Comparison of ENCODE assay signal across 13 cellular contexts in genomic region chr10:46516660-46517416, GRCh38. TPM values are rescaled to one million over a fixed set of nuclear protein-coding genes. Genes with fewer than 3 reads are reported as not detected.
DNase-seq lines count a peak whose midpoint lies in the region; TF ChIP-seq lines count a peak whose summit lies in the region.
"Had no signal": no experiment of that assay in that cellular context is flagged by ENCODE, and none has a peak within 500 bp of the region (broad histone marks: within the 10 kb centered on the region; RNA-seq: fewer than 3 reads in every experiment).

No MANE protein-coding gene starts in this region.

- no peak for TF ChIP-seq EP300 in transverse colon (IDR thresholded peaks at IDR 0.05; ENCODE audit: low read depth)

- H3K27me3 Mint-ChIP-seq in activated CD4-positive, alpha-beta memory T cell treated with anti-CD3 and anti-CD28 coated beads for 36 hours: peaks cover 3% of the 10 kb centered on the region
- H3K27me3 Mint-ChIP-seq in activated CD4-positive, alpha-beta memory T cell treated with anti-CD3 and anti-CD28 coated beads, Interleukin-2, amount 10 ng/mL, durations not matched to agents 7 days and 5 days: peaks cover 3% of the 10 kb centered on the region
- H3K27me3 Mint-ChIP-seq in glutamatergic neuron (ENCODE audit: unreplicated experiment): no peaks in the 10 kb centered on the region
- H3K27me3 Mint-ChIP-seq: stimulated activated naive CD8-positive, alpha-beta T cell treated with anti-CD3 and anti-CD28 coated beads, Interleukin-15, Interleukin-2, amounts not matched to agents 100 ng/mL and 50 ng/mL, for 24 hours had no signal

- H3K9me3 Mint-ChIP-seq in activated CD4-positive, alpha-beta memory T cell treated with anti-CD3 and anti-CD28 coated beads for 36 hours: no peaks in the 10 kb centered on the region
- H3K9me3 Mint-ChIP-seq in activated CD4-positive, alpha-beta memory T cell treated with anti-CD3 and anti-CD28 coated beads, Interleukin-2, amount 10 ng/mL, durations not matched to agents 7 days and 5 days: no peaks in the 10 kb centered on the region
- H3K9me3 Mint-ChIP-seq in glutamatergic neuron (ENCODE audit: unreplicated experiment): no peaks in the 10 kb centered on the region
- H3K9me3 Mint-ChIP-seq: stimulated activated naive CD8-positive, alpha-beta T cell treated with anti-CD3 and anti-CD28 coated beads, Interleukin-15, Interleukin-2, amounts not matched to agents 100 ng/mL and 50 ng/mL, for 24 hours had no signal

- no peak overlapping the region for H3K27ac ChIP-seq in transverse colon

- H3K27me3 ChIP-seq in transverse colon: no peaks in the 10 kb centered on the region

- peak; percentile 4 for DNase-seq in activated CD4-positive, alpha-beta memory T cell treated with anti-CD3 and anti-CD28 coated beads for 36 hours
- DNase-seq in activated CD4-positive, alpha-beta memory T cell treated with anti-CD3 and anti-CD28 coated beads, Interleukin-2, amount 10 ng/mL, durations not matched to agents 7 days and 5 days: no peak
- DNase-seq in glutamatergic neuron: peak; percentile 12
- peak; percentile 8 for DNase-seq in transverse colon
- DNase-seq in NCI-H2227 treated with DMSO at 0.1 percent for 48 hours (lab: John Stamatoyannopoulos, UW): no peak
- DNase-seq in NCI-H526 (lab: John Stamatoyannopoulos, UW): no peak
- no peak for DNase-seq in NCI-H1092 treated with DMSO at 0.1 percent for 48 hours (lab: John Stamatoyannopoulos, UW)
- DNase-seq: C1 segment of cervical spinal cord; NK-92 treated with Interleukin-12 subunit alpha and Interleukin-12 subunit beta, amount 100 ng/mL, for 24 hours had no signal

- peaks cover 0 to 4% (median 0%) of the 10 kb centered on the region in 4 donors for H3K4me1 ChIP-seq in transverse colon

- H3K4me3 ChIP-seq in WI38 (ENCODE audit: low read depth, low read length) (peak overlapping the region; percentile 20; the same call in 1 of the 2 replicates), transverse colon (no peak overlapping the region)

- H3K36me3 Mint-ChIP-seq in activated CD4-positive, alpha-beta memory T cell treated with anti-CD3 and anti-CD28 coated beads for 36 hours: no peaks in the 10 kb centered on the region
- H3K36me3 Mint-ChIP-seq in activated CD4-positive, alpha-beta memory T cell treated with anti-CD3 and anti-CD28 coated beads, Interleukin-2, amount 10 ng/mL, durations not matched to agents 7 days and 5 days (ENCODE audit: low read depth): no peaks in the 10 kb centered on the region
- H3K36me3 Mint-ChIP-seq in glutamatergic neuron (ENCODE audit: unreplicated experiment): no peaks in the 10 kb centered on the region

- CTCF ChIA-PET in activated CD4-positive, alpha-beta memory T cell treated with anti-CD3 and anti-CD28 coated beads for 36 hours (lab: Charles Lee): interaction anchor here (0.8 kb wide), 1 partner anchor 14 kb away, joined by 3 read pairs; no protein-coding TSS in a partner anchor
- CTCF ChIA-PET in activated CD4-positive, alpha-beta memory T cell treated with anti-CD3 and anti-CD28 coated beads, Interleukin-2, amount 10 ng/mL, durations not matched to agents 7 days and 5 days (lab: Charles Lee): interaction anchor here (1.1 to 1.2 kb wide), 2 partner anchors 14 to 28 kb away, joined by 4 to 5 read pairs; no protein-coding TSS in a partner anchor

- H3K9me3 ChIP-seq in transverse colon: no peaks in the 10 kb centered on the region

- POLR2A ChIA-PET in activated CD4-positive, alpha-beta memory T cell treated with anti-CD3 and anti-CD28 coated beads for 36 hours (lab: Charles Lee): no interaction called here
- POLR2A ChIA-PET in activated CD4-positive, alpha-beta memory T cell treated with anti-CD3 and anti-CD28 coated beads, Interleukin-2, amount 10 ng/mL, durations not matched to agents 7 days and 5 days (lab: Charles Lee): no interaction called here

- in situ Hi-C loops in transverse colon (cut with MboI; ENCODE audit: low pct_ligation_motif_present in 1 of 4, low pct_unique_long_range_greater_than_20kb in 1 of 4, low sequenced_read_pairs in 3 of 4): no loop called here

- no peak for TF ChIP-seq POLR2A in transverse colon (IDR thresholded peaks at IDR 0.05)

- H3K27ac Mint-ChIP-seq in activated CD4-positive, alpha-beta memory T cell treated with anti-CD3 and anti-CD28 coated beads for 36 hours: no peak overlapping the region
- no peak overlapping the region for H3K27ac Mint-ChIP-seq in activated CD4-positive, alpha-beta memory T cell treated with anti-CD3 and anti-CD28 coated beads, Interleukin-2, amount 10 ng/mL, durations not matched to agents 7 days and 5 days
- no peak overlapping the region for H3K27ac Mint-ChIP-seq in glutamatergic neuron (ENCODE audit: unreplicated experiment)
- H3K27ac Mint-ChIP-seq: stimulated activated naive CD8-positive, alpha-beta T cell treated with anti-CD3 and anti-CD28 coated beads, Interleukin-15, Interleukin-2, amounts not matched to agents 100 ng/mL and 50 ng/mL, for 24 hours had no signal

- TF ChIP-seq CTCF in WI38 (IDR thresholded peaks at IDR 0.05; ENCODE audit: low read depth, low read length): no peak
- no peak for TF ChIP-seq CTCF in glutamatergic neuron (IDR thresholded peaks at IDR 0.05; ENCODE audit: partially characterized antibody, unreplicated experiment)
- no peak for TF ChIP-seq CTCF in transverse colon (IDR thresholded peaks at IDR 0.05)

- H3K4me1 Mint-ChIP-seq in activated CD4-positive, alpha-beta memory T cell treated with anti-CD3 and anti-CD28 coated beads for 36 hours (ENCODE audit: low read depth): no peaks in the 10 kb centered on the region
- no peaks in the 10 kb centered on the region for H3K4me1 Mint-ChIP-seq in activated CD4-positive, alpha-beta memory T cell treated with anti-CD3 and anti-CD28 coated beads, Interleukin-2, amount 10 ng/mL, durations not matched to agents 7 days and 5 days
- peaks cover 3% of the 10 kb centered on the region for H3K4me1 Mint-ChIP-seq in glutamatergic neuron (ENCODE audit: low read depth, unreplicated experiment)

- H3K4me3 Mint-ChIP-seq in activated CD4-positive, alpha-beta memory T cell treated with anti-CD3 and anti-CD28 coated beads for 36 hours: no peak overlapping the region
- H3K4me3 Mint-ChIP-seq in activated CD4-positive, alpha-beta memory T cell treated with anti-CD3 and anti-CD28 coated beads, Interleukin-2, amount 10 ng/mL, durations not matched to agents 7 days and 5 days: no peak overlapping the region
- H3K4me3 Mint-ChIP-seq in glutamatergic neuron (ENCODE audit: unreplicated experiment): no peak overlapping the region
- H3K4me3 Mint-ChIP-seq: stimulated activated naive CD8-positive, alpha-beta T cell treated with anti-CD3 and anti-CD28 coated beads, Interleukin-15, Interleukin-2, amounts not matched to agents 100 ng/mL and 50 ng/mL, for 24 hours had no signal

- intact Hi-C loops in activated CD4-positive, alpha-beta memory T cell treated with anti-CD3 and anti-CD28 coated beads for 36 hours (cut with micrococcal nuclease): no loop called here
- intact Hi-C loops in transverse colon (cut with DNase I; ENCODE audit: low total_unique reads): no loop called here

- H3K36me3 ChIP-seq in transverse colon: no peaks in the 10 kb centered on the region

- 53 to 61% methylated on average over 5 to 11 of the region's 11 CpGs for WGBS in transverse colon (ENCODE audit: low coverage in 1 of 2), 2 donors

RNA-seq across cellular contexts. Expression of gene GPRIN2, which starts 39.6 kb away (rescaled TPM):
- not detected for total RNA-seq in activated CD4-positive, alpha-beta memory T cell treated with anti-CD3 and anti-CD28 coated beads for 36 hours
- not detected for total RNA-seq in activated CD4-positive, alpha-beta memory T cell treated with anti-CD3 and anti-CD28 coated beads, Interleukin-2, amount 10 ng/mL, durations not matched to agents 7 days and 5 days
- total RNA-seq in glutamatergic neuron (ENCODE audit: unreplicated experiment): 3.0 TPM
- 10 to 100 TPM; 31.3 to 97.3 (median 53.1) TPM for total RNA-seq in transverse colon
- total RNA-seq: pulmonary artery endothelial cell had no signal

RNA-seq across cellular contexts. Expression of gene NPY4R, which starts 51.1 kb away (rescaled TPM):
- total RNA-seq in activated CD4-positive, alpha-beta memory T cell treated with anti-CD3 and anti-CD28 coated beads for 36 hours: not detected
- not detected for total RNA-seq in activated CD4-positive, alpha-beta memory T cell treated with anti-CD3 and anti-CD28 coated beads, Interleukin-2, amount 10 ng/mL, durations not matched to agents 7 days and 5 days
- not detected for total RNA-seq in glutamatergic neuron (ENCODE audit: unreplicated experiment)
- total RNA-seq in transverse colon: 10 to 100 TPM in 1 of 4 donors, 1 to 10 TPM in 3; 1.1 to 23.9 (median 2.9) TPM
- total RNA-seq: glomerular endothelial cell, pulmonary artery endothelial cell had no signal

Comparison
In these comparisons a context has a peak if more than half of its experiments do, and no peak if none do; other contexts are left out.
1. DNase-seq: peak in activated CD4-positive, alpha-beta memory T cell treated with anti-CD3 and anti-CD28 coated beads for 36 hours (single experiment), glutamatergic neuron (single experiment) and transverse colon (single experiment); none in activated CD4-positive, alpha-beta memory T cell treated with anti-CD3 and anti-CD28 coated beads, Interleukin-2, amount 10 ng/mL, durations not matched to agents 7 days and 5 days (single experiment), NCI-H2227 treated with DMSO at 0.1 percent for 48 hours (single experiment), NCI-H526 (0 of 2) and NCI-H1092 treated with DMSO at 0.1 percent for 48 hours (single experiment).